11 cellular contexts compared by ENCODE assay signal in genomic region chr3:151580592-151580991, GRCh38.
DNase-seq lines count a peak whose midpoint lies in the region; ATAC-seq and TF ChIP-seq lines count a peak whose summit lies in the region.
"Had no signal": no experiment of that assay in that cellular context is flagged by ENCODE, and none has a peak within 500 bp of the region (broad histone marks: within the 10 kb centered on the region; RNA-seq: fewer than 3 reads in every experiment).

No MANE protein-coding gene starts in this region.

- no peaks in the 10 kb centered on the region for H3K27me3 ChIP-seq in BLaER1 treated with 17β-estradiol and CSF1 and Interleukin-3, amounts not matched to agents 10 nM and 100 nM

- no peaks in the 10 kb centered on the region; a peak in 1 of 22 replicates for H3K36me3 ChIP-seq in BLaER1 treated with 17β-estradiol and CSF1 and Interleukin-3, amounts not matched to agents 10 nM and 100 nM
- H3K36me3 ChIP-seq: lower lobe of right lung had no signal

- H3K4me3 Mint-ChIP-seq in nephron = no peak overlapping the region
- H3K4me3 Mint-ChIP-seq: T-helper 1 cell treated with Interleukin-12 subunit alpha and Interleukin-12 subunit beta and Interleukin-4 antibody, amounts not matched to agents 30 μg/mL and 1 μg/mL, for 36 hours had no signal

- H3K9me3 ChIP-seq in BLaER1 treated with 17β-estradiol and CSF1 and Interleukin-3, amounts not matched to agents 10 nM and 100 nM (replicated peaks in 1 of 11) = peaks cover 8 to 35% (median 24%) of the 10 kb centered on the region in 11 experiments; a peak in 20 of 22 replicates
- H3K9me3 ChIP-seq: lower lobe of right lung had no signal

- H3K27ac ChIP-seq in BLaER1 treated with 17β-estradiol and CSF1 and Interleukin-3, amounts not matched to agents 10 nM and 100 nM = peak overlapping the region in 2 of 11 experiments; percentile 7 to 39; a peak in 2 of 22 replicates
- H3K27ac ChIP-seq: lower lobe of right lung had no signal

- peak overlapping the region; percentile 6 to 17 (median 14) for H3K27ac Mint-ChIP-seq in nephron
- H3K27ac Mint-ChIP-seq: T-helper 1 cell treated with Interleukin-12 subunit alpha and Interleukin-12 subunit beta and Interleukin-4 antibody, amounts not matched to agents 30 μg/mL and 1 μg/mL, for 36 hours had no signal

- no peak for TF ChIP-seq CTCF in nephron (IDR thresholded peaks at IDR 0.05; ENCODE audit: unreplicated experiment in 3 of 3)

- ATAC-seq in HG03460 (IDR thresholded peaks at IDR 0.05; ENCODE audit: unreplicated experiment) = no peak
- ATAC-seq in GM21423 (IDR thresholded peaks at IDR 0.05; ENCODE audit: unreplicated experiment) = no peak
- ATAC-seq: lower lobe of right lung had no signal

- no peak overlapping the region for H3K4me3 ChIP-seq in BLaER1 treated with 17β-estradiol and CSF1 and Interleukin-3, amounts not matched to agents 10 nM and 100 nM
- H3K4me3 ChIP-seq: lower lobe of right lung had no signal

- peaks cover 19% of the 10 kb centered on the region for H3K4me1 Mint-ChIP-seq in nephron

- H3K4me2 ChIP-seq in BLaER1 treated with 17β-estradiol and CSF1 and Interleukin-3, amounts not matched to agents 10 nM and 100 nM = peak overlapping the region in 7 of 11 experiments; percentile 2 to 67 (median 39); a peak in 9 of 22 replicates

- no peaks in the 10 kb centered on the region for H4K20me1 ChIP-seq in BLaER1 treated with 17β-estradiol and CSF1 and Interleukin-3, amounts not matched to agents 10 nM and 100 nM

- no peaks in the 10 kb centered on the region for H3K27me3 Mint-ChIP-seq in nephron (ENCODE audit: low read depth)

- peak; percentile 92 for DNase-seq in M059J (ENCODE audit: low read depth)
- peak; percentile 92 for DNase-seq in dedifferentiated amniotic fluid mesenchymal stem cell (ENCODE audit: extremely low spot score)
- DNase-seq in SKM-1 (lab: John Stamatoyannopoulos, UW; ENCODE audit: unreplicated experiment) = no peak
- DNase-seq in NCI-H1092 treated with DMSO at 0.1 percent for 48 hours (lab: John Stamatoyannopoulos, UW) = no peak
- DNase-seq: lower lobe of right lung, NCI-H82 had no signal

- H3K9me3 Mint-ChIP-seq in nephron = peaks cover 4% of the 10 kb centered on the region
- H3K9me3 Mint-ChIP-seq: T-helper 1 cell treated with Interleukin-12 subunit alpha and Interleukin-12 subunit beta and Interleukin-4 antibody, amounts not matched to agents 30 μg/mL and 1 μg/mL, for 36 hours had no signal

- H3K9ac ChIP-seq in BLaER1 treated with 17β-estradiol and CSF1 and Interleukin-3, amounts not matched to agents 10 nM and 100 nM = no peak overlapping the region; a peak in 1 of 22 replicates

- peaks cover 7 to 58% (median 32%) of the 10 kb centered on the region in 10 experiments for H3K4me1 ChIP-seq in BLaER1 treated with 17β-estradiol and CSF1 and Interleukin-3, amounts not matched to agents 10 nM and 100 nM
- H3K4me1 ChIP-seq: lower lobe of right lung had no signal

- H3K36me3 Mint-ChIP-seq in nephron (ENCODE audit: low read depth) = no peaks in the 10 kb centered on the region

Comparison
In these comparisons a context has a peak if more than half of its experiments do, and no peak if none do; other contexts are left out.
1. DNase-seq: peak in M059J (single experiment) and dedifferentiated amniotic fluid mesenchymal stem cell (single experiment); none in SKM-1 (single experiment) and NCI-H1092 treated with DMSO at 0.1 percent for 48 hours (single experiment).